ENCODE assay signal across 8 cellular contexts in genomic region chr5:123545506-123545905, GRCh38. TPM values are rescaled to one million over a fixed set of nuclear protein-coding genes. Genes with fewer than 3 reads are reported as not detected.
DNase-seq lines count a peak whose midpoint lies in the region; ATAC-seq and TF ChIP-seq lines count a peak whose summit lies in the region.

No MANE protein-coding gene starts in this region.

- H3K9me3 Mint-ChIP-seq in activated CD4-positive, alpha-beta T cell treated with anti-CD3 and anti-CD28 coated beads for 36 hours (ENCODE audit: low read depth): no peaks in the 10 kb centered on the region
- H3K9me3 Mint-ChIP-seq in progenitor cell of endocrine pancreas (ENCODE audit: low read depth): no peaks in the 10 kb centered on the region

- H3K27ac Mint-ChIP-seq in activated CD4-positive, alpha-beta T cell treated with anti-CD3 and anti-CD28 coated beads for 36 hours: no peak overlapping the region
- no peak overlapping the region for H3K27ac Mint-ChIP-seq in progenitor cell of endocrine pancreas

- no peaks in the 10 kb centered on the region for H3K27me3 ChIP-seq in dorsolateral prefrontal cortex

- H3K27me3 Mint-ChIP-seq in activated CD4-positive, alpha-beta T cell treated with anti-CD3 and anti-CD28 coated beads for 36 hours: no peaks in the 10 kb centered on the region
- H3K27me3 Mint-ChIP-seq in progenitor cell of endocrine pancreas: no peaks in the 10 kb centered on the region

- H3K4me3 ChIP-seq in dorsolateral prefrontal cortex: peak overlapping the region in 1 of 59 donors; percentile 3

- peak; percentile 50 for DNase-seq in activated CD4-positive, alpha-beta T cell treated with anti-CD3 and anti-CD28 coated beads for 36 hours
- no peak for DNase-seq in activated CD4-positive, alpha-beta T cell treated with anti-CD3 and anti-CD28 coated beads for 1 hour
- peak; percentile 6 for DNase-seq in NOMO-1 treated with dmso at 0.1 percent for 144 hours (lab: John Stamatoyannopoulos, UW; ENCODE audit: unreplicated experiment)
- DNase-seq in dorsolateral prefrontal cortex: no peak
- no peak for DNase-seq in progenitor cell of endocrine pancreas (ENCODE audit: low spot score, unreplicated experiment)
- no peak for DNase-seq in activated CD8-positive, alpha-beta memory T cell treated with anti-CD3 and anti-CD28 coated beads, Interleukin-2, amount 50 U/mL, for 48 hours

- TF ChIP-seq CTCF in dorsolateral prefrontal cortex (IDR thresholded peaks at IDR 0.05 in 54 of 56, conservative IDR thresholded peaks at IDR 0.05 in 2 of 56; ENCODE audit: low read depth in 1 of 56, partially characterized antibody in 56 of 56) (peak in 34 of 56 donors; percentile 15 to 49 (median 31)), progenitor cell of endocrine pancreas (IDR thresholded peaks at IDR 0.05; ENCODE audit: unreplicated experiment) (peak; percentile 51)

- H3K4me1 Mint-ChIP-seq in activated CD4-positive, alpha-beta T cell treated with anti-CD3 and anti-CD28 coated beads for 36 hours: peaks cover 49% of the 10 kb centered on the region
- H3K4me1 Mint-ChIP-seq in progenitor cell of endocrine pancreas (ENCODE audit: low read depth): peaks cover 12% of the 10 kb centered on the region

- ATAC-seq in activated CD4-positive, alpha-beta T cell treated with anti-CD3 and anti-CD28 coated beads for 36 hours: no peak
- ATAC-seq in HG03432 (IDR thresholded peaks at IDR 0.05; ENCODE audit: unreplicated experiment) (no peak), GM19455 (IDR thresholded peaks at IDR 0.05; ENCODE audit: unreplicated experiment) (no peak)

- no peak overlapping the region for H3K27ac ChIP-seq in dorsolateral prefrontal cortex

- CTCF ChIA-PET in activated CD4-positive, alpha-beta T cell treated with anti-CD3 and anti-CD28 coated beads for 36 hours (lab: Charles Lee): interaction anchor here (0.7 to 1.4 kb wide), 4 partner anchors 11 to 164 kb away, joined by 3 read pairs; partner anchors contain the start of gene CEP120

- POLR2A ChIA-PET in activated CD4-positive, alpha-beta T cell treated with anti-CD3 and anti-CD28 coated beads for 36 hours (lab: Charles Lee): no interaction called here

- intact Hi-C loops in activated CD4-positive, alpha-beta T cell treated with anti-CD3 and anti-CD28 coated beads for 36 hours (cut with DNase I, micrococcal nuclease): loop anchor here (1.0 to 5.0 kb wide), 2 partner anchors 33 to 122 kb away; partner anchors contain the start of genes CEP120 (in 1 of the 2) and CSNK1G3 (in 1 of the 2)
- intact Hi-C loops in dorsolateral prefrontal cortex (cut with DNase I): no loop called here

- no peak overlapping the region for H3K4me3 Mint-ChIP-seq in activated CD4-positive, alpha-beta T cell treated with anti-CD3 and anti-CD28 coated beads for 36 hours
- no peak overlapping the region for H3K4me3 Mint-ChIP-seq in progenitor cell of endocrine pancreas (ENCODE audit: low read depth)

- peaks cover 7% of the 10 kb centered on the region for H3K36me3 Mint-ChIP-seq in activated CD4-positive, alpha-beta T cell treated with anti-CD3 and anti-CD28 coated beads for 36 hours (ENCODE audit: low read depth)
- H3K36me3 Mint-ChIP-seq in progenitor cell of endocrine pancreas (ENCODE audit: insufficient read depth): peaks cover 6% of the 10 kb centered on the region

RNA-seq across cellular contexts. Expression of gene CSNK1G3, which starts 33.5 kb away (rescaled TPM):
- total RNA-seq in activated CD4-positive, alpha-beta T cell treated with anti-CD3 and anti-CD28 coated beads for 36 hours: 10 to 100 TPM; 30.6 to 31.5 TPM
- 10 to 100 TPM; 34.3 to 70.8 (median 53.0) TPM for total RNA-seq in dorsolateral prefrontal cortex
- total RNA-seq in progenitor cell of endocrine pancreas: 65.7 and 65.9 TPM in 2 replicates

Comparison
In these comparisons a context has a peak if more than half of its experiments do, and no peak if none do; other contexts are left out.
1. DNase-seq: peak in activated CD4-positive, alpha-beta T cell treated with anti-CD3 and anti-CD28 coated beads for 36 hours (single experiment) and NOMO-1 treated with dmso at 0.1 percent for 144 hours (single experiment); none in activated CD4-positive, alpha-beta T cell treated with anti-CD3 and anti-CD28 coated beads for 1 hour (single experiment), dorsolateral prefrontal cortex (0 of 10), progenitor cell of endocrine pancreas (single experiment) and activated CD8-positive, alpha-beta memory T cell treated with anti-CD3 and anti-CD28 coated beads, Interleukin-2, amount 50 U/mL, for 48 hours (single experiment).
2. intact Hi-C loops: an anchor here in activated CD4-positive, alpha-beta T cell treated with anti-CD3 and anti-CD28 coated beads for 36 hours (1.0 to 5.0 kb wide); none called in dorsolateral prefrontal cortex.